Comparison of ENCODE assay signal across 26 cellular contexts in genomic region chr2:48377646-48378045, GRCh38.
"Had no signal": no experiment of that assay in that cellular context is flagged by ENCODE, and none has a peak within 500 bp of the region (broad histone marks: within the 10 kb centered on the region; RNA-seq: fewer than 3 reads in every experiment).

No MANE protein-coding gene starts in this region.

- FAIRE-seq: endometrium had no signal

- H3K9me3 ChIP-seq: body of pancreas, gastrocnemius medialis, mucosa of descending colon, sigmoid colon, SK-N-SH, thyroid gland, upper lobe of right lung had no signal

- H3K27ac ChIP-seq: body of pancreas, gastrocnemius medialis, sigmoid colon, thyroid gland, upper lobe of right lung, VCaP had no signal

- H3K27me3 ChIP-seq: body of pancreas, gastrocnemius medialis, sigmoid colon, thyroid gland, upper lobe of right lung had no signal

- H3K9me3 Mint-ChIP-seq: activated CD4-positive, alpha-beta T cell treated with anti-CD3 and anti-CD28 coated beads, Interleukin-2, amount 10 ng/mL, durations not matched to agents 7 days and 5 days; activated T-cell treated with anti-CD3 and anti-CD28 coated beads, Interleukin-2, amount 50 U/mL, for 24 hours; dendritic cell treated with granulocyte-macrophage colony-stimulating factor and Interleukin-4, amounts not matched to agents 40 ng/mL and 50 ng/mL, for 4 days; neural crest cell; T-helper 2 cell treated with Interferon-gamma antibody and Interleukin-4, amounts not matched to agents 5 μg/mL and 100 μg/mL, for 36 hours had no signal

- H3K4me1 Mint-ChIP-seq: activated CD4-positive, alpha-beta T cell treated with anti-CD3 and anti-CD28 coated beads, Interleukin-2, amount 10 ng/mL, durations not matched to agents 7 days and 5 days; neural crest cell had no signal

- H3K9ac ChIP-seq: SK-N-SH had no signal

- ATAC-seq: activated CD4-positive, CD25-positive, alpha-beta regulatory T cell treated with anti-CD3 and anti-CD28 coated beads, Interleukin-2, amount 50 U/mL, for 24 hours; body of pancreas; gastrocnemius medialis; left colon; mucosa of descending colon; upper lobe of right lung had no signal

- H3K27me3 Mint-ChIP-seq: activated CD4-positive, alpha-beta T cell treated with anti-CD3 and anti-CD28 coated beads, Interleukin-2, amount 10 ng/mL, durations not matched to agents 7 days and 5 days; activated T-cell treated with anti-CD3 and anti-CD28 coated beads, Interleukin-2, amount 50 U/mL, for 24 hours; dendritic cell treated with granulocyte-macrophage colony-stimulating factor and Interleukin-4, amounts not matched to agents 40 ng/mL and 50 ng/mL, for 4 days had no signal

- DNase-seq: activated CD4-positive, alpha-beta T cell treated with anti-CD3 and anti-CD28 coated beads, Interleukin-2, amount 10 ng/mL, durations not matched to agents 7 days and 5 days; activated naive CD4-positive, alpha-beta T cell treated with Interleukin-2 at 50 U/mL for 16 hours; activated T-cell treated with anti-CD3 and anti-CD28 coated beads, Interleukin-2, amount 50 U/mL, for 24 hours; anterior cingulate cortex; body of pancreas; caudate nucleus; effector CD4-positive, alpha-beta T cell; gastrocnemius medialis; hippocampal formation; left colon; mesenchymal stem cell; mucosa of descending colon; occipital lobe; sigmoid colon; SK-N-SH; stimulated activated CD4-positive, alpha-beta T cell treated with anti-CD3 and anti-CD28 coated beads, Interleukin-2, amount 100 ng/mL, for 48 hours; stimulated activated CD8-positive, alpha-beta memory T cell treated with anti-CD3 and anti-CD28 coated beads, Interleukin-4, amount 100 ng/mL, for 48 hours; stimulated activated naive CD4-positive, alpha-beta T cell; thyroid gland; upper lobe of right lung had no signal

- H3K27ac Mint-ChIP-seq: activated CD4-positive, alpha-beta T cell treated with anti-CD3 and anti-CD28 coated beads, Interleukin-2, amount 10 ng/mL, durations not matched to agents 7 days and 5 days; activated T-cell treated with anti-CD3 and anti-CD28 coated beads, Interleukin-2, amount 50 U/mL, for 24 hours; dendritic cell treated with granulocyte-macrophage colony-stimulating factor and Interleukin-4, amounts not matched to agents 40 ng/mL and 50 ng/mL, for 4 days; T-helper 2 cell treated with Interferon-gamma antibody and Interleukin-4, amounts not matched to agents 5 μg/mL and 100 μg/mL, for 36 hours had no signal

- H3K4me3 ChIP-seq: body of pancreas, gastrocnemius medialis, mucosa of descending colon, sigmoid colon, thyroid gland, upper lobe of right lung had no signal

- H3K4me1 ChIP-seq: body of pancreas, gastrocnemius medialis, sigmoid colon, thyroid gland, upper lobe of right lung had no signal

- H3K4me3 Mint-ChIP-seq: activated CD4-positive, alpha-beta T cell treated with anti-CD3 and anti-CD28 coated beads, Interleukin-2, amount 10 ng/mL, durations not matched to agents 7 days and 5 days; activated T-cell treated with anti-CD3 and anti-CD28 coated beads, Interleukin-2, amount 50 U/mL, for 24 hours; dendritic cell treated with granulocyte-macrophage colony-stimulating factor and Interleukin-4, amounts not matched to agents 40 ng/mL and 50 ng/mL, for 4 days; neural crest cell; T-helper 2 cell treated with Interferon-gamma antibody and Interleukin-4, amounts not matched to agents 5 μg/mL and 100 μg/mL, for 36 hours had no signal
